In genomic region chr1:184616504-184616903, GRCh38 we compare ENCODE assay signal across 35 cellular contexts.
"Had no signal": no experiment of that assay in that cellular context is flagged by ENCODE, and none has a peak within 500 bp of the region (broad histone marks: within the 10 kb centered on the region; RNA-seq: fewer than 3 reads in every experiment).

No MANE protein-coding gene starts in this region.

- H3K9me3 Mint-ChIP-seq: activated B cell treated with CpG ODN at 0.5 μM for 24 hours; activated CD8-positive, alpha-beta T cell treated with anti-CD3 and anti-CD28 coated beads for 36 hours; activated naive CD8-positive, alpha-beta T cell treated with anti-CD3 and anti-CD28 coated beads for 36 hours; activated naive CD8-positive, alpha-beta T cell treated with anti-CD3 and anti-CD28 coated beads, Interleukin-2, amount 50 U/mL, for 24 hours; activated T-cell treated with anti-CD3 and anti-CD28 coated beads, Interleukin-2, amount 50 U/mL, for 4 hours; activated T-helper 17 cell treated with anti-CD3 and anti-CD28 coated beads, Interleukin-2, amount 50 U/mL, for 72 hours; dendritic cell treated with granulocyte-macrophage colony-stimulating factor and Interleukin-4, amounts not matched to agents 40 ng/mL and 50 ng/mL, for 4 days; effector memory CD8-positive, alpha-beta T cell; T-helper 2 cell treated with Interferon-gamma antibody and Interleukin-4, amounts not matched to agents 5 μg/mL and 100 μg/mL, for 36 hours had no signal

- H3K4me3 ChIP-seq: adrenal gland, body of pancreas, cardiac muscle cell, colonic mucosa, esophagus squamous epithelium had no signal

- H3K4me1 ChIP-seq: body of pancreas, colonic mucosa had no signal

- H3K9me3 ChIP-seq: adrenal gland, body of pancreas, colonic mucosa, esophagus squamous epithelium had no signal

- DNase-seq: activated B cell treated with CpG ODN at 0.5 μM for 24 hours; activated CD4-positive, alpha-beta T cell treated with anti-CD3 and anti-CD28 coated beads for 48 hours; activated CD4-positive, alpha-beta T cell treated with anti-CD3 and anti-CD28 coated beads, Interleukin-2, amount 50 U/mL, for 1 hour; activated CD4-positive, alpha-beta T cell treated with anti-CD3 and anti-CD28 coated beads, Interleukin-2, amount 50 U/mL, for 48 hours; activated CD8-positive, alpha-beta memory T cell treated with anti-CD3 and anti-CD28 coated beads for 24 hours; activated CD8-positive, alpha-beta T cell treated with anti-CD3 and anti-CD28 coated beads for 36 hours; activated effector memory CD4-positive, alpha-beta T cell treated with Interleukin-2 at 50 U/mL for 16 hours; activated gamma-delta T cell treated with Interleukin-2 at 50 U/mL for 16 hours; activated naive CD4-positive, alpha-beta T cell treated with anti-CD3 and anti-CD28 coated beads, Interleukin-2, amount 50 U/mL, for 16 hours; activated naive CD4-positive, alpha-beta T cell treated with Interleukin-2 at 50 U/mL for 16 hours; activated naive CD8-positive, alpha-beta T cell treated with anti-CD3 and anti-CD28 coated beads for 36 hours; activated naive CD8-positive, alpha-beta T cell treated with anti-CD3 and anti-CD28 coated beads, Interleukin-2, amount 50 U/mL, for 24 hours; activated T-cell treated with anti-CD3 and anti-CD28 coated beads, Interleukin-2, amount 50 U/mL, for 4 hours; adrenal gland; amygdala; aorta; body of pancreas; central memory CD4-positive, alpha-beta T cell; cerebellar nuclear complex; colonic mucosa; effector CD4-positive, alpha-beta T cell; effector memory CD8-positive, alpha-beta T cell; erythroblast; esophagus squamous epithelium; foreskin melanocyte; head of caudate nucleus; T-helper 1 cell; T-helper 17 cell; T1000; WERI-Rb-1 had no signal

- H3K36me3 ChIP-seq: adrenal gland, cardiac muscle cell, colonic mucosa, WERI-Rb-1 had no signal

- H3K36me3 Mint-ChIP-seq: activated naive CD8-positive, alpha-beta T cell treated with anti-CD3 and anti-CD28 coated beads for 36 hours had no signal

- ATAC-seq: activated CD4-positive, CD25-positive, alpha-beta regulatory T cell treated with anti-CD3 and anti-CD28 coated beads, Interleukin-2, amount 50 U/mL, for 24 hours; activated CD8-positive, alpha-beta T cell treated with anti-CD3 and anti-CD28 coated beads for 36 hours; activated naive CD8-positive, alpha-beta T cell treated with anti-CD3 and anti-CD28 coated beads, Interleukin-2, amount 50 U/mL, for 24 hours; activated T-cell treated with anti-CD3 and anti-CD28 coated beads, Interleukin-2, amount 50 U/mL, for 4 hours; activated T-helper 17 cell treated with anti-CD3 and anti-CD28 coated beads, Interleukin-2, amount 50 U/mL, for 72 hours; body of pancreas; effector memory CD8-positive, alpha-beta T cell; T-helper 17 cell had no signal

- H3K27ac ChIP-seq: body of pancreas, cardiac muscle cell, colonic mucosa, esophagus squamous epithelium, WERI-Rb-1 had no signal

- H3K27ac Mint-ChIP-seq: activated B cell treated with CpG ODN at 0.5 μM for 24 hours; activated CD8-positive, alpha-beta T cell treated with anti-CD3 and anti-CD28 coated beads for 36 hours; activated naive CD8-positive, alpha-beta T cell treated with anti-CD3 and anti-CD28 coated beads for 36 hours; activated naive CD8-positive, alpha-beta T cell treated with anti-CD3 and anti-CD28 coated beads, Interleukin-2, amount 50 U/mL, for 24 hours; activated T-helper 17 cell treated with anti-CD3 and anti-CD28 coated beads, Interleukin-2, amount 50 U/mL, for 72 hours; dendritic cell treated with granulocyte-macrophage colony-stimulating factor and Interleukin-4, amounts not matched to agents 40 ng/mL and 50 ng/mL, for 4 days; effector memory CD8-positive, alpha-beta T cell; T-helper 17 cell; T-helper 2 cell treated with Interferon-gamma antibody and Interleukin-4, amounts not matched to agents 5 μg/mL and 100 μg/mL, for 36 hours had no signal

- H3K27me3 ChIP-seq: adrenal gland, body of pancreas, cardiac muscle cell, colonic mucosa, esophagus squamous epithelium had no signal
